In the genomic region with DNA sequence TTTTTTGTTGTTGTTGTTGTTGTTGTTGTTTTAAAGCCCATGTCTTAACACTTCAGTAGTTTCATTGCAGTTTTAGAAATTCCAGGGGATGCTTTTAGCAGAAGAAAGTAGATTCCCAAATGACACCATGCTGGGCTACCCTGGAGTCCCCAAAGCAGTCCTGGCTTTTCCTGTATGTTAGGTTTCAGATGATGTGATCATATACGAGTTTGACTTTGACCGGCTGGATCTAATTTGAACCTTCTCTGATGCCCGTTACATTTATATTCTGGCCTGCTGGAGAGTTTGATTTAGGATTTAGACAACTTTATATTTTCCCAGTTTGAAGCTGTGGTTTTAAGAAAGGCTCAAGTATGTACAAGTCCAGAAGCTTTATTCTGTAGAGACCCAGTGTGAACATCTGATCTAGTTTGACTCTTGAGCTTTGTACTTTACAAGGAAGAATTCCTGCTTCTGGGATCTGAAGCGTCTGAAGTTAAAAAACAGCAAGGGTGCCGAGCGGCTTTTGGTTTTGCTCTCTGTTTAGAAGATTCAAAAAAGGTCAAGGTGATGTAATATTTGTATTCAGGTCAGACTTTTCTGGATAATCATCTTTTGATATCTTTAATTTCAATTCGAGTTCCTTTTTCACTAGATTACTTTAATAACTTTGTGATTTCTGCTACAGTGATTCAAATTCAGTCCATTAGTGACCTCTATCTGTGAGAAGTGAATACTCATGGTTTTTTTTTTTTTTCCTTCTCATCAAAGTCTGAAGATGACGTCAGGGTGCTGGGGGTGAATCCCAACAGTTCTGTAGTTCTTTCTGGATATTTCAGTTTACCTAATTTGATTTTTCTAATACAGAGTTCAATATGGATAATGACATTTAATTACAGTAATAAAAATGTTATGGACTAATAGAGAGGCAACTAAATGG, we compare ENCODE assay signal across 8 cellular contexts. TPM values are rescaled to one million over a fixed set of nuclear protein-coding genes. Genes with fewer than 3 reads are reported as not detected.
DNase-seq lines count a peak whose midpoint lies in the region; ATAC-seq and TF ChIP-seq lines count a peak whose summit lies in the region.

No MANE protein-coding gene starts in this region.

- peaks cover 0 to 7% (median 0%) of the 10 kb centered on the region in 9 donors for H3K9me3 Mint-ChIP-seq in naive thymus-derived CD8-positive, alpha-beta T cell
- no peaks in the 10 kb centered on the region for H3K9me3 Mint-ChIP-seq in CD8-positive, alpha-beta T cell

- H3K4me3 Mint-ChIP-seq in naive thymus-derived CD8-positive, alpha-beta T cell, result no peak overlapping the region
- H3K4me3 Mint-ChIP-seq in CD8-positive, alpha-beta T cell, result no peak overlapping the region

- no peaks in the 10 kb centered on the region; the same call in 1 of the 2 replicates for H3K9me2 ChIP-seq in Karpas-422 (replicated peaks; ENCODE audit: insufficient read depth, low read length)

- peaks cover 0 to 9% (median 7%) of the 10 kb centered on the region in 3 donors for H3K36me3 Mint-ChIP-seq in naive thymus-derived CD8-positive, alpha-beta T cell
- H3K36me3 Mint-ChIP-seq in CD8-positive, alpha-beta T cell, result no peaks in the 10 kb centered on the region

- POLR2A ChIA-PET in A673 (lab: Charles Lee; ENCODE audit: low non-redundant PET), result no interaction called here
- POLR2A ChIA-PET in naive thymus-derived CD8-positive, alpha-beta T cell (lab: Charles Lee), result no interaction called here
- POLR2A ChIA-PET in CD8-positive, alpha-beta T cell (lab: Charles Lee), result no interaction called here

- H3K4me1 ChIP-seq in A673 (ENCODE audit: insufficient read depth, low read length, poor library complexity, severe bottlenecking) (peaks cover 35% of the 10 kb centered on the region), Karpas-422 (ENCODE audit: low read length) (no peaks in the 10 kb centered on the region), left lung (peaks cover 3 to 24% of the 10 kb centered on the region in 2 donors)
- no peaks in the 10 kb centered on the region for H3K4me1 ChIP-seq in CD8-positive, alpha-beta T cell (ENCODE audit: insufficient read depth, low read length)

- peak; percentile 61 for TF ChIP-seq CTCF in A673 (conservative IDR thresholded peaks at IDR 0.05; ENCODE audit: low read depth, low read length)
- peak; percentile 29 for TF ChIP-seq CTCF in brain microvascular endothelial cell (IDR thresholded peaks at IDR 0.05; ENCODE audit: low read depth, low read length, missing control alignments)
- peak in 1 of 2 donors; percentile 33 for TF ChIP-seq CTCF in left lung (IDR thresholded peaks at IDR 0.05)
- TF ChIP-seq CTCF in CD8-positive, alpha-beta T cell (IDR thresholded peaks at IDR 0.05), result no peak

- H3K9ac ChIP-seq in Karpas-422 (ENCODE audit: low read length), result no peak overlapping the region

- H4K20me1 ChIP-seq in Karpas-422 (ENCODE audit: insufficient read depth, low read depth, low read length), result no peaks in the 10 kb centered on the region

- intact Hi-C loops in A673 (cut with micrococcal nuclease; ENCODE audit: unreplicated experiment) (loop anchor here (2.0 to 10.0 kb wide), 3 partner anchors 71 to 1469 kb away; no protein-coding TSS in a partner anchor), left lung (cut with DNase I) (no loop called here)
- intact Hi-C loops in CD8-positive, alpha-beta T cell (cut with DNase I, micrococcal nuclease), result no loop called here

- H3K4me3 ChIP-seq in A673 (ENCODE audit: low read depth, low read length, poor library complexity, severe bottlenecking) (peak overlapping the region; percentile 77), Karpas-422 (ENCODE audit: low read length) (no peak overlapping the region), brain microvascular endothelial cell (ENCODE audit: low read depth, low read length) (peak overlapping the region; percentile 9), left lung (no peak overlapping the region)
- H3K4me3 ChIP-seq in CD8-positive, alpha-beta T cell (ENCODE audit: low read depth, low read length), result no peak overlapping the region

- H3K9me3 ChIP-seq in A673 (ENCODE audit: low read depth, low read length, poor library complexity, severe bottlenecking) (no peaks in the 10 kb centered on the region), Karpas-422 (ENCODE audit: low read length) (peaks cover 18% of the 10 kb centered on the region), left lung (no peaks in the 10 kb centered on the region)
- no peaks in the 10 kb centered on the region for H3K9me3 ChIP-seq in CD8-positive, alpha-beta T cell (ENCODE audit: low read length)

- in situ Hi-C loops in brain microvascular endothelial cell (cut with HindIII; ENCODE audit: low pct_ligation_motif_present, low sequenced_read_pairs), result no loop called here

- no TSS peak for BruUV-seq in A673 (replicated peaks; lab: Mats Ljungman, UMichigan)

- H3K4me1 Mint-ChIP-seq in naive thymus-derived CD8-positive, alpha-beta T cell, result peaks cover 0 to 17% (median 14%) of the 10 kb centered on the region in 4 donors
- peaks cover 3% of the 10 kb centered on the region for H3K4me1 Mint-ChIP-seq in CD8-positive, alpha-beta T cell (ENCODE audit: low read depth)

- peaks cover 26 to 55% (median 32%) of the 10 kb centered on the region in 5 donors for H3K27me3 Mint-ChIP-seq in naive thymus-derived CD8-positive, alpha-beta T cell
- H3K27me3 Mint-ChIP-seq in CD8-positive, alpha-beta T cell (ENCODE audit: low read depth), result peaks cover 40% of the 10 kb centered on the region

- no peaks in the 10 kb centered on the region for H3K79me2 ChIP-seq in Karpas-422 (ENCODE audit: low read length)

- CTCF ChIA-PET in A673 (lab: Charles Lee), result interaction anchor here (0.7 kb wide), 1 partner anchor 418 kb away, joined by 4 read pairs; no protein-coding TSS in a partner anchor
- CTCF ChIA-PET in CD8-positive, alpha-beta T cell (lab: Charles Lee), result no interaction called here

- H3K27ac Mint-ChIP-seq in naive thymus-derived CD8-positive, alpha-beta T cell, result no peak overlapping the region
- no peak overlapping the region for H3K27ac Mint-ChIP-seq in CD8-positive, alpha-beta T cell

- peak overlapping the region; percentile 45 for H3K27ac ChIP-seq in A673 (ENCODE audit: low read depth, low read length, poor library complexity, severe bottlenecking)
- no peak overlapping the region for H3K27ac ChIP-seq in Karpas-422 (ENCODE audit: low read length)
- H3K27ac ChIP-seq in brain microvascular endothelial cell, result peak overlapping the region; percentile 6
- H3K27ac ChIP-seq in left lung, result peak overlapping the region in 1 of 2 donors; percentile 30
- no peak overlapping the region for H3K27ac ChIP-seq in CD8-positive, alpha-beta T cell (ENCODE audit: low read depth, low read length)

- peak; percentile 79 for DNase-seq in A673 (ENCODE audit: low spot score)
- DNase-seq in Karpas-422, result peak; percentile 67
- DNase-seq in brain microvascular endothelial cell, result no peak
- no peak for DNase-seq in left lung
- DNase-seq in naive thymus-derived CD8-positive, alpha-beta T cell, result no peak
- DNase-seq in CD8-positive, alpha-beta T cell, result no peak

- H3K27me3 ChIP-seq in A673 (replicated peaks; ENCODE audit: insufficient read depth, low read depth, low read length, poor library complexity) (no peaks in the 10 kb centered on the region), Karpas-422 (ENCODE audit: low read length) (no peaks in the 10 kb centered on the region), brain microvascular endothelial cell (replicated peaks) (no peaks in the 10 kb centered on the region), left lung (peaks cover 35 to 64% of the 10 kb centered on the region in 2 donors)
- peaks cover 3% of the 10 kb centered on the region for H3K27me3 ChIP-seq in CD8-positive, alpha-beta T cell (ENCODE audit: insufficient read depth, low read length)

- H3K4me2 ChIP-seq in Karpas-422 (ENCODE audit: low read depth, low read length, poor library complexity, severe bottlenecking), result no peak overlapping the region

- H3K36me3 ChIP-seq in A673 (ENCODE audit: insufficient read depth, low read length, poor library complexity, severe bottlenecking), result no peaks in the 10 kb centered on the region
- H3K36me3 ChIP-seq in Karpas-422 (ENCODE audit: insufficient read depth, low read length), result no peaks in the 10 kb centered on the region
- H3K36me3 ChIP-seq in brain microvascular endothelial cell (replicated peaks), result no peaks in the 10 kb centered on the region
- no peaks in the 10 kb centered on the region for H3K36me3 ChIP-seq in left lung
- no peaks in the 10 kb centered on the region for H3K36me3 ChIP-seq in CD8-positive, alpha-beta T cell (ENCODE audit: insufficient read depth, low read length)

- ATAC-seq in left lung (peak; percentile 35), HG02588 (IDR thresholded peaks at IDR 0.05; ENCODE audit: unreplicated experiment) (no peak), GM21619 (IDR thresholded peaks at IDR 0.05; ENCODE audit: unreplicated experiment) (no peak)
- ATAC-seq in naive thymus-derived CD8-positive, alpha-beta T cell, result no peak
- no peak for ATAC-seq in CD8-positive, alpha-beta T cell

- no peak overlapping the region for H2AFZ ChIP-seq in Karpas-422 (ENCODE audit: low read length)

RNA-seq across cellular contexts. Expression of a gene that starts 6.2 kb away (rescaled TPM):
- 107 and 128 TPM in 2 replicates for total RNA-seq in A673 (2021)
- not detected in 2 replicates for total RNA-seq in Karpas-422 (2014; rRNA removed; shearing (Covaris generic); ENCODE audit: low replicate concordance)
- 10 to 100 TPM; 19.1 to 24.3 TPM for total RNA-seq in left lung
- not detected for total RNA-seq in naive thymus-derived CD8-positive, alpha-beta T cell
- polyA plus RNA-seq in naive thymus-derived CD8-positive, alpha-beta T cell, result not detected
- not detected for total RNA-seq in CD8-positive, alpha-beta T cell

Comparison
In these comparisons a context has a peak if more than half of its experiments do, and no peak if none do; other contexts are left out.
1. DNase-seq: peak in A673 (single experiment) and Karpas-422 (single experiment); none in brain microvascular endothelial cell (single experiment), left lung (0 of 2), naive thymus-derived CD8-positive, alpha-beta T cell (0 of 10) and CD8-positive, alpha-beta T cell (0 of 7).
2. H3K27ac ChIP-seq: peak in A673 (single experiment) and brain microvascular endothelial cell (single experiment); none in Karpas-422 (single experiment) and CD8-positive, alpha-beta T cell (single experiment).
3. H3K4me3 ChIP-seq: peak in A673 (single experiment) and brain microvascular endothelial cell (single experiment); none in Karpas-422 (single experiment), left lung (0 of 2) and CD8-positive, alpha-beta T cell (single experiment).
4. RNA of a gene that starts 6.2 kb away (total RNA-seq): 107 to 128 TPM in A673 and 19.1 to 24.3 TPM in left lung; not detected in Karpas-422, not detected in naive thymus-derived CD8-positive, alpha-beta T cell and not detected in CD8-positive, alpha-beta T cell; every median in the first group is over 10 times any median in the second.